In genomic region chr13:27728271-27728670, GRCh38 we compare ENCODE assay signal across 19 cellular contexts.
DNase-seq lines count a peak whose midpoint lies in the region; ATAC-seq and TF ChIP-seq lines count a peak whose summit lies in the region.
"Had no signal": no experiment of that assay in that cellular context is flagged by ENCODE, and none has a peak within 500 bp of the region (broad histone marks: within the 10 kb centered on the region; RNA-seq: fewer than 3 reads in every experiment).

No MANE protein-coding gene starts in this region.

- no peak overlapping the region for H3K4me3 ChIP-seq in LNCaP clone FGC (ENCODE audit: low read depth, low read length)
- no peak overlapping the region for H3K4me3 ChIP-seq in choroid plexus epithelial cell (ENCODE audit: low read depth, low read length)
- no peak overlapping the region for H3K4me3 ChIP-seq in MM.1S (ENCODE audit: low read length)
- H3K4me3 ChIP-seq: cardiac muscle cell, HAP-1, prostate gland had no signal

- no peaks in the 10 kb centered on the region for H3F3A ChIP-seq in MM.1S (ENCODE audit: insufficient read depth, low read length)

- no peaks in the 10 kb centered on the region for H3K27me3 ChIP-seq in MM.1S (replicated peaks; ENCODE audit: insufficient read depth, low read length)

- DNase-seq in COLO829 (ENCODE audit: low spot score) = peak; percentile 38
- no peak for DNase-seq in LNCaP clone FGC (ENCODE audit: low read depth)
- DNase-seq in choroid plexus epithelial cell (ENCODE audit: low read depth) = peak; percentile 4
- peak; percentile 42 for DNase-seq in lung microvascular endothelial cell (ENCODE audit: low read depth in 2 of 2)
- no peak for DNase-seq in HK-2 (ENCODE audit: unreplicated experiment)
- no peak for DNase-seq in MM.1S
- DNase-seq: activated naive CD4-positive, alpha-beta T cell treated with anti-CD3 and anti-CD28 coated beads, Interleukin-2, amount 50 U/mL, for 16 hours; DND-41; NCI-H1417; NCI-H526; stimulated activated CD4-positive, alpha-beta T cell treated with anti-CD3 and anti-CD28 coated beads, Interleukin-2, amount 100 ng/mL, for 48 hours had no signal

- H3K9me2 ChIP-seq in MM.1S (replicated peaks; ENCODE audit: insufficient read depth, low read length) = no peaks in the 10 kb centered on the region

- H3K79me2 ChIP-seq in MM.1S (ENCODE audit: low read length) = no peaks in the 10 kb centered on the region

- no peak overlapping the region for H3K9ac ChIP-seq in MM.1S (ENCODE audit: low read length)

- no peaks in the 10 kb centered on the region for H3K4me1 ChIP-seq in MM.1S (ENCODE audit: low read length)
- H3K4me1 ChIP-seq: HAP-1, prostate gland had no signal

- no peak overlapping the region for H3K27ac ChIP-seq in MM.1S (ENCODE audit: low read length)
- H3K27ac ChIP-seq: cardiac muscle cell, epithelial cell of prostate, prostate gland had no signal

- ATAC-seq in HG03039 (IDR thresholded peaks at IDR 0.05; ENCODE audit: unreplicated experiment) (no peak), GM21447 (IDR thresholded peaks at IDR 0.05; ENCODE audit: unreplicated experiment) (no peak)
- ATAC-seq: Right ventricle myocardium inferior; stimulated activated effector memory CD8-positive, alpha-beta T cell treated with anti-CD3 and anti-CD28 coated beads, Interleukin-12 subunit alpha, Interleukin-12 subunit beta, amount 100 ng/mL, for 72 hours had no signal

- H3K4me2 ChIP-seq in MM.1S (ENCODE audit: low read depth, low read length) = no peak overlapping the region

- H3K36me3 ChIP-seq in MM.1S (replicated peaks; ENCODE audit: insufficient read depth, low read length) = no peaks in the 10 kb centered on the region
- H3K36me3 ChIP-seq: cardiac muscle cell, HAP-1, prostate gland had no signal

- H2AFZ ChIP-seq in MM.1S (ENCODE audit: low read length) = no peak overlapping the region

- peak; percentile 14; the same call in 1 of the 2 replicates for TF ChIP-seq CTCF in LNCaP clone FGC (IDR thresholded peaks at IDR 0.05; ENCODE audit: control insufficient read depth, extremely low read depth, insufficient read depth)
- no peak for TF ChIP-seq CTCF in choroid plexus epithelial cell (conservative IDR thresholded peaks at IDR 0.05; ENCODE audit: low read depth, low read length)
- TF ChIP-seq CTCF in MM.1S (IDR thresholded peaks at IDR 0.05; ENCODE audit: low read length) = no peak

- no peaks in the 10 kb centered on the region for H4K20me1 ChIP-seq in MM.1S (ENCODE audit: insufficient read depth, low read length)

- no peaks in the 10 kb centered on the region for H3K9me3 ChIP-seq in MM.1S (replicated peaks; ENCODE audit: insufficient read depth, low read length)
- H3K9me3 ChIP-seq: HAP-1, prostate gland had no signal

Comparison
In these comparisons a context has a peak if more than half of its experiments do, and no peak if none do; other contexts are left out.
1. DNase-seq: peak in COLO829 (single experiment), choroid plexus epithelial cell (single experiment) and lung microvascular endothelial cell (2 of 2); none in LNCaP clone FGC (single experiment), HK-2 (single experiment) and MM.1S (single experiment).